Comparison of ENCODE assay signal across 9 cellular contexts in genomic region chr3:29171583-29171990, GRCh38.
DNase-seq lines count a peak whose midpoint lies in the region; ATAC-seq and TF ChIP-seq lines count a peak whose summit lies in the region.
"Had no signal": no experiment of that assay in that cellular context is flagged by ENCODE, and none has a peak within 500 bp of the region (broad histone marks: within the 10 kb centered on the region; RNA-seq: fewer than 3 reads in every experiment).

No MANE protein-coding gene starts in this region.

- CTCF ChIA-PET in activated CD4-positive, alpha-beta T cell treated with anti-CD3 and anti-CD28 coated beads for 36 hours (lab: Charles Lee), result interaction anchor here (1.0 kb wide), 1 partner anchor 504 kb away, joined by 5 read pairs; no protein-coding TSS in a partner anchor

- peak overlapping the region; percentile 51 for H3K4me2 ChIP-seq in OCI-LY1 (ENCODE audit: low read length)
- peak overlapping the region; percentile 64 for H3K4me2 ChIP-seq in smooth muscle cell

- peak overlapping the region; percentile 76 for H3K27ac ChIP-seq in OCI-LY1 (ENCODE audit: low read depth, low read length, poor library complexity, severe bottlenecking)
- peak overlapping the region; percentile 72 for H3K27ac ChIP-seq in smooth muscle cell (ENCODE audit: low read depth)
- peak overlapping the region in 1 of 2 donors; percentile 27 for H3K27ac ChIP-seq in prostate gland
- H3K27ac ChIP-seq: SJCRH30 had no signal

- H3K9me2 ChIP-seq in OCI-LY1 (ENCODE audit: low read depth, low read length), result no peaks in the 10 kb centered on the region

- peaks cover 6% of the 10 kb centered on the region for H3K9me3 Mint-ChIP-seq in activated CD4-positive, alpha-beta T cell treated with anti-CD3 and anti-CD28 coated beads for 36 hours (ENCODE audit: low read depth)

- peak overlapping the region; percentile 44 for H3K27ac Mint-ChIP-seq in activated CD4-positive, alpha-beta T cell treated with anti-CD3 and anti-CD28 coated beads for 36 hours

- H3F3A ChIP-seq in OCI-LY1 (ENCODE audit: insufficient read depth, low read length) (no peaks in the 10 kb centered on the region), smooth muscle cell (ENCODE audit: low read depth) (peaks cover 9% of the 10 kb centered on the region)

- ATAC-seq in activated CD4-positive, alpha-beta T cell treated with anti-CD3 and anti-CD28 coated beads for 36 hours, result peak; percentile 36
- no peak for ATAC-seq in HG03045 (IDR thresholded peaks at IDR 0.05; ENCODE audit: unreplicated experiment)

- peak overlapping the region; percentile 90 for H2AFZ ChIP-seq in OCI-LY1 (ENCODE audit: low read length)
- H2AFZ ChIP-seq in smooth muscle cell (ENCODE audit: low read depth), result peak overlapping the region; percentile 43

- POLR2A ChIA-PET in activated CD4-positive, alpha-beta T cell treated with anti-CD3 and anti-CD28 coated beads for 36 hours (lab: Charles Lee), result no interaction called here

- peak overlapping the region; percentile 10 for H3K4me3 ChIP-seq in OCI-LY1 (ENCODE audit: low read depth, low read length, poor library complexity, severe bottlenecking)
- H3K4me3 ChIP-seq in smooth muscle cell, result no peak overlapping the region
- no peak overlapping the region for H3K4me3 ChIP-seq in BE2C (ENCODE audit: low read depth, low read length)
- H3K4me3 ChIP-seq in prostate gland, result no peak overlapping the region
- H3K4me3 ChIP-seq: SJCRH30 had no signal

- H3K36me3 ChIP-seq in OCI-LY1 (ENCODE audit: insufficient read depth, low read length) (no peaks in the 10 kb centered on the region), smooth muscle cell (ENCODE audit: low read depth) (no peaks in the 10 kb centered on the region), BE2C (no peaks in the 10 kb centered on the region), prostate gland (no peaks in the 10 kb centered on the region)
- H3K36me3 ChIP-seq: SJCRH30 had no signal

- DNase-seq in activated CD4-positive, alpha-beta T cell treated with anti-CD3 and anti-CD28 coated beads for 36 hours, result no peak
- DNase-seq in activated CD4-positive, alpha-beta T cell treated with anti-CD3 and anti-CD28 coated beads, Interleukin-2, amount 50 U/mL, for 48 hours, result no peak
- DNase-seq in foreskin melanocyte, result peak; percentile 98
- DNase-seq in smooth muscle cell (lab: John Stamatoyannopoulos, UW; ENCODE audit: unreplicated experiment), result no peak
- no peak for DNase-seq in BE2C
- DNase-seq in prostate gland (ENCODE audit: low spot score), result no peak
- DNase-seq: SJCRH30 had no signal

- no peaks in the 10 kb centered on the region for H3K27me3 Mint-ChIP-seq in activated CD4-positive, alpha-beta T cell treated with anti-CD3 and anti-CD28 coated beads for 36 hours

- H3K9me3 ChIP-seq in OCI-LY1 (ENCODE audit: low read length) (no peaks in the 10 kb centered on the region), smooth muscle cell (replicated peaks; ENCODE audit: low read depth) (no peaks in the 10 kb centered on the region), BE2C (no peaks in the 10 kb centered on the region), prostate gland (no peaks in the 10 kb centered on the region)
- H3K9me3 ChIP-seq: SJCRH30 had no signal

- peaks cover 25% of the 10 kb centered on the region for H3K4me1 Mint-ChIP-seq in activated CD4-positive, alpha-beta T cell treated with anti-CD3 and anti-CD28 coated beads for 36 hours

- TF ChIP-seq CTCF in OCI-LY1 (IDR thresholded peaks at IDR 0.05; ENCODE audit: low read length) (no peak), smooth muscle cell (IDR thresholded peaks at IDR 0.05; ENCODE audit: borderline replicate concordance, insufficient read depth, poor library complexity, severe bottlenecking) (no peak), BE2C (IDR thresholded peaks at IDR 0.05; ENCODE audit: low read depth, low read length) (no peak), prostate gland (IDR thresholded peaks at IDR 0.05) (no peak)

- TF ChIP-seq POLR2A in prostate gland (IDR thresholded peaks at IDR 0.05), result no peak

- no peaks in the 10 kb centered on the region for H3K79me2 ChIP-seq in OCI-LY1 (ENCODE audit: insufficient read depth, low read length)
- no peaks in the 10 kb centered on the region for H3K79me2 ChIP-seq in smooth muscle cell (ENCODE audit: low read depth)

- no peaks in the 10 kb centered on the region for H4K20me1 ChIP-seq in OCI-LY1 (ENCODE audit: insufficient read depth, low read length)
- no peaks in the 10 kb centered on the region for H4K20me1 ChIP-seq in smooth muscle cell (ENCODE audit: low read depth)

- intact Hi-C loops in activated CD4-positive, alpha-beta T cell treated with anti-CD3 and anti-CD28 coated beads for 36 hours (cut with DNase I, micrococcal nuclease), result no loop called here
- intact Hi-C loops in prostate gland (cut with DNase I), result no loop called here

- WGBS in smooth muscle cell (ENCODE audit: low lambda C conversion rate), result 17% methylated on average over 4 of the region's 4 CpGs
- WGBS in prostate gland, result 51% methylated on average over 4 of the region's 4 CpGs

- no peaks in the 10 kb centered on the region for H3K27me3 ChIP-seq in OCI-LY1 (ENCODE audit: insufficient read depth, low read length)
- H3K27me3 ChIP-seq in smooth muscle cell (ENCODE audit: low read depth), result no peaks in the 10 kb centered on the region
- H3K27me3 ChIP-seq in BE2C, result no peaks in the 10 kb centered on the region
- no peaks in the 10 kb centered on the region for H3K27me3 ChIP-seq in prostate gland (replicated peaks; ENCODE audit: insufficient read depth)
- H3K27me3 ChIP-seq: SJCRH30 had no signal

- no peak overlapping the region for H3K4me3 Mint-ChIP-seq in activated CD4-positive, alpha-beta T cell treated with anti-CD3 and anti-CD28 coated beads for 36 hours

- H3K36me3 Mint-ChIP-seq in activated CD4-positive, alpha-beta T cell treated with anti-CD3 and anti-CD28 coated beads for 36 hours (ENCODE audit: low read depth), result peaks cover 2% of the 10 kb centered on the region

- peak overlapping the region; percentile 10; the same call in 1 of the 2 replicates for H3K9ac ChIP-seq in OCI-LY1 (ENCODE audit: low read length)
- H3K9ac ChIP-seq in smooth muscle cell (ENCODE audit: low read depth), result no peak overlapping the region

- H3K4me1 ChIP-seq in OCI-LY1 (ENCODE audit: insufficient read depth, low read length, severe bottlenecking) (peaks cover 34% of the 10 kb centered on the region), smooth muscle cell (ENCODE audit: low read depth) (peaks cover 13% of the 10 kb centered on the region), BE2C (peaks cover 18% of the 10 kb centered on the region), prostate gland (replicated peaks) (peaks cover 2% of the 10 kb centered on the region)
- H3K4me1 ChIP-seq: SJCRH30 had no signal
